In genomic region chr10:11425288-11425595, GRCh38 we compare ENCODE assay signal across 18 cellular contexts.
DNase-seq lines count a peak whose midpoint lies in the region; ATAC-seq and TF ChIP-seq lines count a peak whose summit lies in the region.
"Had no signal": no experiment of that assay in that cellular context is flagged by ENCODE, and none has a peak within 500 bp of the region (broad histone marks: within the 10 kb centered on the region; RNA-seq: fewer than 3 reads in every experiment).

No MANE protein-coding gene starts in this region.

- H3K4me3 ChIP-seq in astrocyte of the cerebellum (ENCODE audit: low read depth, low read length), result no peak overlapping the region
- no peak overlapping the region for H3K4me3 ChIP-seq in body of pancreas
- H3K4me3 ChIP-seq: K562 had no signal

- POLR2A ChIA-PET in GM10248 (lab: Yijun Ruan, JAX), result no interaction called here

- TF ChIP-seq CTCF in astrocyte of the cerebellum (IDR thresholded peaks at IDR 0.05; ENCODE audit: low read depth, low read length, missing control alignments) (no peak), body of pancreas (IDR thresholded peaks at IDR 0.05) (no peak), GM10248 (IDR thresholded peaks at IDR 0.05; ENCODE audit: control extremely low read depth, extremely low read depth, low read depth, missing control alignments) (no peak)

- DNase-seq in NCI-H345 (lab: John Stamatoyannopoulos, UW), result peak; percentile 51
- no peak for DNase-seq in NCI-H345 treated with DMSO at 0.1 percent for 48 hours (lab: John Stamatoyannopoulos, UW; ENCODE audit: unreplicated experiment)
- peak; percentile 98 for DNase-seq in NCI-H146 treated with DMSO at 0.1 percent for 48 hours (lab: John Stamatoyannopoulos, UW; ENCODE audit: unreplicated experiment)
- DNase-seq in astrocyte of the cerebellum (ENCODE audit: low read depth), result peak; percentile 4
- no peak for DNase-seq in sciatic nerve (ENCODE audit: low spot score)
- DNase-seq in SIG-M5 (lab: John Stamatoyannopoulos, UW), result no peak
- no peak for DNase-seq in body of pancreas
- no peak for DNase-seq in GM10248 (ENCODE audit: extremely low spot score)
- DNase-seq: activated CD4-positive, alpha-beta T cell treated with anti-CD3 and anti-CD28 coated beads, Interleukin-2, amount 50 U/mL, for 48 hours; activated naive CD8-positive, alpha-beta T cell treated with anti-CD3 and anti-CD28 coated beads, Interleukin-2, amount 50 U/mL, for 24 hours; effector memory CD4-positive, alpha-beta T cell; islet precursor cell; NCI-H1436 treated with DMSO at 0.1 percent for 48 hours; nephron progenitor cell; stimulated activated CD4-positive, alpha-beta T cell treated with anti-CD3 and anti-CD28 coated beads, Interleukin-15, amount 100 ng/mL, for 24 hours; stimulated activated naive CD8-positive, alpha-beta T cell treated with anti-CD3 and anti-CD28 coated beads, Interleukin-15, amount 100 ng/mL, for 72 hours; T-helper 1 cell had no signal

- in situ Hi-C loops in astrocyte of the cerebellum (cut with HindIII; ENCODE audit: low sequenced_read_pairs), result loop anchor here (5.0 kb wide), 1 partner anchor 88 kb away; no protein-coding TSS in a partner anchor

- H3K9me3 ChIP-seq in body of pancreas, result peaks cover 0 to 7% (median 0%) of the 10 kb centered on the region in 3 donors

- H3K4me1 ChIP-seq in body of pancreas, result no peaks in the 10 kb centered on the region

- peak; percentile 88 for ATAC-seq in sciatic nerve
- ATAC-seq in body of pancreas, result no peak
- ATAC-seq: activated naive CD8-positive, alpha-beta T cell treated with anti-CD3 and anti-CD28 coated beads, Interleukin-2, amount 50 U/mL, for 24 hours; stimulated activated naive CD8-positive, alpha-beta T cell treated with anti-CD3 and anti-CD28 coated beads, Interleukin-15, amount 100 ng/mL, for 72 hours had no signal

- WGBS in body of pancreas, 2 donors, result 66 to 70% methylated on average over 2 of the region's 2 CpGs

- TF ChIP-seq POLR2A in body of pancreas (IDR thresholded peaks at IDR 0.05), result no peak

- no peak overlapping the region for H3K27ac ChIP-seq in body of pancreas

- intact Hi-C loops in sciatic nerve (cut with DNase I) (no loop called here), body of pancreas (cut with DNase I) (no loop called here)

- CTCF ChIA-PET in GM10248 (lab: Yijun Ruan, JAX), result interaction anchor here (0.9 to 4.0 kb wide), 3 partner anchors 10 to 35 kb away, joined by 3 to 19 read pairs (median 6); no protein-coding TSS in a partner anchor

- no peaks in the 10 kb centered on the region for H3K36me3 ChIP-seq in body of pancreas (replicated peaks in 1 of 2; ENCODE audit: insufficient read depth in 1 of 2, low read depth in 2 of 2)

- no peaks in the 10 kb centered on the region for H3K27me3 ChIP-seq in body of pancreas

Comparison
In these comparisons a context has a peak if more than half of its experiments do, and no peak if none do; other contexts are left out.
1. DNase-seq: peak in NCI-H345 (single experiment), NCI-H146 treated with DMSO at 0.1 percent for 48 hours (single experiment) and astrocyte of the cerebellum (single experiment); none in NCI-H345 treated with DMSO at 0.1 percent for 48 hours (single experiment), sciatic nerve (single experiment), SIG-M5 (single experiment), body of pancreas (0 of 4) and GM10248 (single experiment).